ENCODE assay signal across 8 cellular contexts in genomic region chr15:67107014-67107812, GRCh38. TPM values are rescaled to one million over a fixed set of nuclear protein-coding genes. Genes with fewer than 3 reads are reported as not detected.
DNase-seq lines count a peak whose midpoint lies in the region; ATAC-seq and TF ChIP-seq lines count a peak whose summit lies in the region.

No MANE protein-coding gene starts in this region.

- no peak for TF ChIP-seq CTCF in coronary artery (IDR thresholded peaks at IDR 0.05)

- peak overlapping the region; percentile 69 to 90 for H3K27ac ChIP-seq in coronary artery

- DNase-seq in ACHN (peak; percentile 97), HT-29 (ENCODE audit: low spot score) (peak; percentile 97), coronary artery (ENCODE audit: low spot score) (no peak), mucosa of gallbladder (ENCODE audit: low spot score) (peak; percentile 83), NCI-H2029 treated with DMSO at 0.1 percent for 48 hours (lab: John Stamatoyannopoulos, UW) (no peak), UCSD-AML1 (lab: John Stamatoyannopoulos, UW; ENCODE audit: unreplicated experiment) (no peak), DMS153 treated with DMSO at 0.1 percent for 48 hours (lab: John Stamatoyannopoulos, UW; ENCODE audit: unreplicated experiment) (no peak)

- H3K4me3 ChIP-seq in coronary artery = no peak overlapping the region

- in situ Hi-C loops in ACHN (cut with HindIII; ENCODE audit: low pct_ligation_motif_present, low pct_unique_long_range_greater_than_20kb, low sequenced_read_pairs) = no loop called here

- ATAC-seq in HG03097 (IDR thresholded peaks at IDR 0.05; ENCODE audit: low FRiP score, unreplicated experiment) = no peak

RNA-seq across cellular contexts. Expression of gene SMAD3, which starts 41.8 kb away (rescaled TPM):
- total RNA-seq in HT-29 (2014; rRNA removed; shearing (Covaris generic)) = 63.5 and 82.5 TPM in 2 replicates
- total RNA-seq in mucosa of gallbladder = 59.0 TPM

Comparison
In these comparisons a context has a peak if more than half of its experiments do, and no peak if none do; other contexts are left out.
1. DNase-seq: peak in ACHN (single experiment), HT-29 (single experiment) and mucosa of gallbladder (single experiment); none in coronary artery (single experiment), NCI-H2029 treated with DMSO at 0.1 percent for 48 hours (single experiment), UCSD-AML1 (single experiment) and DMS153 treated with DMSO at 0.1 percent for 48 hours (single experiment).